15 cellular contexts compared by ENCODE assay signal in genomic region chr16:68094614-68094934, GRCh38. TPM values are rescaled to one million over a fixed set of nuclear protein-coding genes. Genes with fewer than 3 reads are reported as not detected.
DNase-seq lines count a peak whose midpoint lies in the region; ATAC-seq and TF ChIP-seq lines count a peak whose summit lies in the region.
"Had no signal": no experiment of that assay in that cellular context is flagged by ENCODE, and none has a peak within 500 bp of the region (broad histone marks: within the 10 kb centered on the region; RNA-seq: fewer than 3 reads in every experiment).

No MANE protein-coding gene starts in this region.

- H4K20me1 ChIP-seq in H9 (ENCODE audit: control insufficient read depth, insufficient read depth, insufficient read length), result no peaks in the 10 kb centered on the region

- no peak overlapping the region for H4K91ac ChIP-seq in H9 (ENCODE audit: insufficient read length, low read depth, low read length)

- no peak for DNase-seq in CD4-positive, alpha-beta T cell
- DNase-seq in H9 (no peak), islet precursor cell (no peak)
- DNase-seq in activated naive CD8-positive, alpha-beta T cell treated with anti-CD3 and anti-CD28 coated beads for 36 hours, result no peak
- DNase-seq in naive thymus-derived CD4-positive, alpha-beta T cell, result no peak
- DNase-seq: activated CD8-positive, alpha-beta memory T cell treated with anti-CD3 and anti-CD28 coated beads for 24 hours; cortex of kidney; foreskin fibroblast; NCI-H1105 treated with DMSO at 0.1 percent for 48 hours; NCI-H526 treated with DMSO at 0.1 percent for 48 hours; stimulated activated CD4-positive, alpha-beta T cell treated with anti-CD3 and anti-CD28 coated beads, Interleukin-1b, Interleukin-23, amount 100 ng/mL, for 48 hours had no signal

- no peaks in the 10 kb centered on the region for H3K27me3 ChIP-seq in CD4-positive, alpha-beta T cell (ENCODE audit: control insufficient read depth, insufficient read depth, low read length)
- no peaks in the 10 kb centered on the region for H3K27me3 ChIP-seq in H9 (ENCODE audit: insufficient read depth, low read length)
- no peaks in the 10 kb centered on the region for H3K27me3 ChIP-seq in naive thymus-derived CD4-positive, alpha-beta T cell (ENCODE audit: control insufficient read depth in 2 of 2, insufficient read depth in 2 of 2, low read length in 2 of 2)
- H3K27me3 ChIP-seq: ascending aorta had no signal

- no peak overlapping the region for H3K27ac ChIP-seq in CD4-positive, alpha-beta T cell (ENCODE audit: low read depth, low read length)
- H3K27ac ChIP-seq in H9 (ENCODE audit: insufficient read length, low read depth, low read length), result no peak overlapping the region
- no peak overlapping the region for H3K27ac ChIP-seq in naive thymus-derived CD4-positive, alpha-beta T cell (ENCODE audit: low read depth, low read length)
- H3K27ac ChIP-seq: ascending aorta had no signal

- H2BK120ac ChIP-seq in H9 (ENCODE audit: low read depth, low read length, poor library complexity, severe bottlenecking), result no peak overlapping the region

- H2BK15ac ChIP-seq in H9 (ENCODE audit: low read depth, low read length), result no peak overlapping the region

- no peak overlapping the region for H3K56ac ChIP-seq in H9 (ENCODE audit: insufficient read length, low read depth, low read length)

- intact Hi-C loops in CD4-positive, alpha-beta T cell (cut with DNase I, micrococcal nuclease), result loop anchor here (1.0 to 5.0 kb wide), 4 partner anchors 9 to 135 kb away; partner anchors contain the start of gene NFATC3 (in 1 of the 2)
- intact Hi-C loops in naive thymus-derived CD4-positive, alpha-beta T cell (cut with micrococcal nuclease), result loop anchor here (1.0 to 5.0 kb wide), 7 partner anchors 9 to 234 kb away; partner anchors contain the start of gene NFATC3 (in 1 of the 2)

- H3K23me2 ChIP-seq in H9 (ENCODE audit: insufficient read length, low read depth, low read length, poor library complexity, severe bottlenecking), result no peaks in the 10 kb centered on the region

- peaks cover 4% of the 10 kb centered on the region for H3K79me1 ChIP-seq in H9 (ENCODE audit: insufficient read depth, low read depth, low read length, poor library complexity, severe bottlenecking)

- no peak overlapping the region for H2BK5ac ChIP-seq in H9 (ENCODE audit: insufficient read length, low read length)

- no peak overlapping the region for H3K4me3 ChIP-seq in naive thymus-derived CD4-positive, alpha-beta T cell (ENCODE audit: low read length)
- H3K4me3 ChIP-seq: ascending aorta had no signal

- POLR2A ChIA-PET in CD4-positive, alpha-beta T cell (lab: Charles Lee), result interaction anchor here (0.7 to 2.4 kb wide), 4 partner anchors 9 to 37 kb away, joined by 3 to 12 read pairs (median 4); partner anchors contain the start of gene NFATC3
- POLR2A ChIA-PET in naive thymus-derived CD4-positive, alpha-beta T cell (lab: Charles Lee), result interaction anchor here (0.7 to 3.5 kb wide), 5 partner anchors 10 to 159 kb away, joined by 3 to 24 read pairs (median 3); partner anchors contain the start of gene NFATC3

- no peak overlapping the region for H3K4ac ChIP-seq in H9 (ENCODE audit: low read depth, low read length)

- peak overlapping the region; percentile 58 for H3K4me3 Mint-ChIP-seq in CD4-positive, alpha-beta T cell
- H3K4me3 Mint-ChIP-seq in H9, result no peak overlapping the region; a peak in 1 of 5 replicates
- peak overlapping the region; percentile 42 for H3K4me3 Mint-ChIP-seq in activated naive CD8-positive, alpha-beta T cell treated with anti-CD3 and anti-CD28 coated beads for 36 hours
- peak overlapping the region in 9 of 10 donors; percentile 10 to 72 (median 64) for H3K4me3 Mint-ChIP-seq in naive thymus-derived CD4-positive, alpha-beta T cell

- H4K5ac ChIP-seq in H9 (ENCODE audit: insufficient read length, low read depth, low read length), result no peak overlapping the region

- WGBS in H9 (ENCODE audit: extremely low coverage, insufficient read length, low lambda C conversion rate), result no CpG with 5 or more reads among the region's 4 CpGs

- no peaks in the 10 kb centered on the region for H3K36me3 ChIP-seq in naive thymus-derived CD4-positive, alpha-beta T cell (ENCODE audit: control insufficient read depth in 2 of 3, insufficient read depth in 3 of 3, low read length in 3 of 3)
- H3K36me3 ChIP-seq: ascending aorta had no signal

- H3K4me1 ChIP-seq in H9 (ENCODE audit: insufficient read depth, low read length), result peaks cover 7% of the 10 kb centered on the region; the same call in 1 of the 2 replicates
- peaks cover 71 to 76% of the 10 kb centered on the region in 2 donors for H3K4me1 ChIP-seq in naive thymus-derived CD4-positive, alpha-beta T cell (ENCODE audit: control insufficient read depth in 2 of 2, insufficient read depth in 2 of 2, low read length in 2 of 2)

- H2BK12ac ChIP-seq in H9 (ENCODE audit: insufficient read length, low read depth, low read length), result no peak overlapping the region

- H3K4me2 ChIP-seq in H9 (ENCODE audit: insufficient read depth, insufficient read length, low read length), result no peak overlapping the region

- H3K4me1 Mint-ChIP-seq in CD4-positive, alpha-beta T cell (ENCODE audit: low read depth), result peaks cover 87% of the 10 kb centered on the region
- peaks cover 31 to 38% of the 10 kb centered on the region in 2 experiments for H3K4me1 Mint-ChIP-seq in H9
- H3K4me1 Mint-ChIP-seq in activated naive CD8-positive, alpha-beta T cell treated with anti-CD3 and anti-CD28 coated beads for 36 hours, result peaks cover 82% of the 10 kb centered on the region
- peaks cover 60 to 96% (median 81%) of the 10 kb centered on the region in 7 donors for H3K4me1 Mint-ChIP-seq in naive thymus-derived CD4-positive, alpha-beta T cell

- H3K79me2 ChIP-seq in H9 (ENCODE audit: insufficient read depth, low read length), result peaks cover 17% of the 10 kb centered on the region; the same call in 1 of the 2 replicates

- no peak for ATAC-seq in CD4-positive, alpha-beta T cell (ENCODE audit: poor library complexity)
- ATAC-seq in naive thymus-derived CD4-positive, alpha-beta T cell, result no peak
- no peak for ATAC-seq in GM18498 (IDR thresholded peaks at IDR 0.05; ENCODE audit: unreplicated experiment)
- ATAC-seq in GM21529 (IDR thresholded peaks at IDR 0.05; ENCODE audit: unreplicated experiment), result no peak
- ATAC-seq in GM21381 (IDR thresholded peaks at IDR 0.05; ENCODE audit: unreplicated experiment), result no peak

- no peak overlapping the region for H4K8ac ChIP-seq in H9 (replicated peaks; ENCODE audit: insufficient read length, low read depth, low read length)

- no peak overlapping the region for H3K18ac ChIP-seq in H9 (ENCODE audit: insufficient read length, low read depth, low read length)

- no peaks in the 10 kb centered on the region for H3K9me3 Mint-ChIP-seq in CD4-positive, alpha-beta T cell
- no peaks in the 10 kb centered on the region for H3K9me3 Mint-ChIP-seq in H9
- no peaks in the 10 kb centered on the region for H3K9me3 Mint-ChIP-seq in activated naive CD8-positive, alpha-beta T cell treated with anti-CD3 and anti-CD28 coated beads for 36 hours
- H3K9me3 Mint-ChIP-seq in naive thymus-derived CD4-positive, alpha-beta T cell, result no peaks in the 10 kb centered on the region

- no peak overlapping the region for H3K14ac ChIP-seq in H9 (ENCODE audit: insufficient read depth, low read length)

- no peak overlapping the region for H3K9ac ChIP-seq in H9 (ENCODE audit: extremely low read depth, insufficient read length, low read length)

- H3K9me3 ChIP-seq in CD4-positive, alpha-beta T cell (ENCODE audit: control insufficient read depth, low read length), result no peaks in the 10 kb centered on the region
- no peaks in the 10 kb centered on the region for H3K9me3 ChIP-seq in H9 (ENCODE audit: control insufficient read depth, low read depth, low read length)
- no peaks in the 10 kb centered on the region for H3K9me3 ChIP-seq in naive thymus-derived CD4-positive, alpha-beta T cell (ENCODE audit: control insufficient read depth in 2 of 3, low read length in 3 of 3)
- H3K9me3 ChIP-seq: ascending aorta had no signal

- no peaks in the 10 kb centered on the region for H3K27me3 Mint-ChIP-seq in CD4-positive, alpha-beta T cell
- no peaks in the 10 kb centered on the region for H3K27me3 Mint-ChIP-seq in H9 (ENCODE audit: low read depth)
- H3K27me3 Mint-ChIP-seq in activated naive CD8-positive, alpha-beta T cell treated with anti-CD3 and anti-CD28 coated beads for 36 hours, result no peaks in the 10 kb centered on the region
- no peaks in the 10 kb centered on the region for H3K27me3 Mint-ChIP-seq in naive thymus-derived CD4-positive, alpha-beta T cell

- no peak overlapping the region for H2AFZ ChIP-seq in H9 (ENCODE audit: low read length)

- TF ChIP-seq CTCF in CD4-positive, alpha-beta T cell (IDR thresholded peaks at IDR 0.05), result no peak
- peak; percentile 7; the same call in 1 of the 3 replicates for TF ChIP-seq CTCF in H9 (conservative IDR thresholded peaks at IDR 0.05)

- H2AK5ac ChIP-seq in H9 (ENCODE audit: insufficient read length, low read length), result no peak overlapping the region

- CTCF ChIA-PET in CD4-positive, alpha-beta T cell (lab: Charles Lee), result interaction anchor here (0.6 to 2.7 kb wide), 15 partner anchors 10 to 205 kb away, joined by 3 to 33 read pairs (median 3); partner anchors contain the start of gene NFATC3
- CTCF ChIA-PET in naive thymus-derived CD4-positive, alpha-beta T cell (lab: Charles Lee), result interaction anchor here (0.9 to 3.9 kb wide), 6 partner anchors 10 to 229 kb away, joined by 3 to 30 read pairs (median 5); no protein-coding TSS in a partner anchor

- no peak overlapping the region for H3K23ac ChIP-seq in H9 (ENCODE audit: insufficient read length, low read depth, low read length)

- peak overlapping the region; percentile 86 for H3K27ac Mint-ChIP-seq in CD4-positive, alpha-beta T cell
- peak overlapping the region in 1 of 3 experiments; percentile 72; a peak in 1 of 7 replicates for H3K27ac Mint-ChIP-seq in H9
- H3K27ac Mint-ChIP-seq in activated naive CD8-positive, alpha-beta T cell treated with anti-CD3 and anti-CD28 coated beads for 36 hours, result peak overlapping the region; percentile 86
- H3K27ac Mint-ChIP-seq in naive thymus-derived CD4-positive, alpha-beta T cell, result peak overlapping the region; percentile 56 to 93 (median 83)

- H2BK20ac ChIP-seq in H9 (ENCODE audit: low read depth, low read length, poor library complexity, severe bottlenecking), result no peak overlapping the region

- peaks cover 15% of the 10 kb centered on the region for H3K36me3 Mint-ChIP-seq in CD4-positive, alpha-beta T cell (ENCODE audit: low read depth)
- H3K36me3 Mint-ChIP-seq in H9 (ENCODE audit: insufficient read depth in 1 of 3, low read depth in 3 of 3), result 0 out of 7 replicates have a peak, but pooled peaks cover 0 to 2% (median 0%) of the 10 kb centered on the region in 3 experiments
- peaks cover 19% of the 10 kb centered on the region for H3K36me3 Mint-ChIP-seq in activated naive CD8-positive, alpha-beta T cell treated with anti-CD3 and anti-CD28 coated beads for 36 hours
- H3K36me3 Mint-ChIP-seq in naive thymus-derived CD4-positive, alpha-beta T cell, result peaks cover 0 to 9% (median 0%) of the 10 kb centered on the region in 5 donors

- no peak overlapping the region for H3T11ph ChIP-seq in H9 (ENCODE audit: low read length)

RNA-seq across cellular contexts. Expression of gene NFATC3, which starts 9.4 kb away (rescaled TPM):
- total RNA-seq in CD4-positive, alpha-beta T cell, result 10 to 100 TPM; 84.8 to 94.4 TPM
- total RNA-seq in H9 (2021), result 31.6 and 33.0 TPM in 2 replicates
- total RNA-seq in activated naive CD8-positive, alpha-beta T cell treated with anti-CD3 and anti-CD28 coated beads for 36 hours, result 10 to 100 TPM; 76.3 to 79.2 TPM
- total RNA-seq in naive thymus-derived CD4-positive, alpha-beta T cell, result 100 to 1,000 TPM; 120 to 151 (median 147) TPM
- polyA plus RNA-seq in naive thymus-derived CD4-positive, alpha-beta T cell, result 100 to 1,000 TPM in 1 of 2 donors, 10 to 100 TPM in 1; 75.8 to 109 TPM

Comparison
In these comparisons a context has a peak if more than half of its experiments do, and no peak if none do; other contexts are left out.
1. H3K4me3 Mint-ChIP-seq: peak in CD4-positive, alpha-beta T cell (single experiment), activated naive CD8-positive, alpha-beta T cell treated with anti-CD3 and anti-CD28 coated beads for 36 hours (single experiment) and naive thymus-derived CD4-positive, alpha-beta T cell (9 of 10); none in H9 (0 of 2).